1 cellular context compared by ENCODE assay signal in genomic region chr9:127390563-127390962, GRCh38.
TF ChIP-seq lines count a peak whose summit lies in the region.

No MANE protein-coding gene starts in this region.

TF ChIP-seq in GM12878, 131 proteins besides CTCF, POLR2A, EP300 and RAD21:
- TF ChIP-seq JUNB (IDR thresholded peaks at IDR 0.05) (peak; percentile 50), ZNF687 (IDR thresholded peaks at IDR 0.05) (no peak), RB1 (IDR thresholded peaks at IDR 0.05; ENCODE audit: borderline replicate concordance) (no peak), MEF2B (IDR thresholded peaks at IDR 0.05; ENCODE audit: partially characterized antibody, poor library complexity, severe bottlenecking) (no peak), CREB1 (IDR thresholded peaks at IDR 0.05; ENCODE audit: low read depth) (peak; percentile 49; the same call in 1 of the 2 replicates), NR2C2 (IDR thresholded peaks at IDR 0.05; ENCODE audit: borderline replicate concordance, control insufficient read depth, insufficient read length, low read depth) (no peak), HDAC6 (IDR thresholded peaks at IDR 0.05; ENCODE audit: unreplicated experiment) (no peak), CREM (IDR thresholded peaks at IDR 0.05; ENCODE audit: low read depth) (peak; percentile 62; the same call in 1 of the 2 replicates), RUNX3 (IDR thresholded peaks at IDR 0.05; ENCODE audit: low read length) (peak; percentile 63; the same call in 1 of the 2 replicates), KLF5 (IDR thresholded peaks at IDR 0.05; ENCODE audit: partially characterized antibody) (no peak)
